In genomic region chr9:15936316-15936869, GRCh38 we compare ENCODE assay signal across 1 cellular context.
TF ChIP-seq lines count a peak whose summit lies in the region.

No MANE protein-coding gene starts in this region.

TF ChIP-seq in IMR-90, 13 proteins besides CTCF, POLR2A, EP300 and RAD21 (continued from another document):
- no peak for TF ChIP-seq BHLHE40 (IDR thresholded peaks at IDR 0.05; ENCODE audit: low read depth, low read length)
- TF ChIP-seq ELK1 (IDR thresholded peaks at IDR 0.05; ENCODE audit: borderline replicate concordance, low read depth, low read length): no peak
- no peak for TF ChIP-seq RCOR1 (IDR thresholded peaks at IDR 0.05; ENCODE audit: insufficient replicate concordance, low read length)
- TF ChIP-seq SMC3 (IDR thresholded peaks at IDR 0.05; ENCODE audit: low read depth, low read length): no peak
- no peak for TF ChIP-seq MAFK (IDR thresholded peaks at IDR 0.05; ENCODE audit: low read depth, low read length)
- no peak for TF ChIP-seq MXI1 (IDR thresholded peaks at IDR 0.05; ENCODE audit: borderline replicate concordance, low read depth, low read length)
- TF ChIP-seq MAZ (IDR thresholded peaks at IDR 0.05; ENCODE audit: borderline replicate concordance, low read depth, low read length): no peak
- TF ChIP-seq USF2 (IDR thresholded peaks at IDR 0.05; ENCODE audit: low read depth, low read length): no peak
- TF ChIP-seq CEBPB (IDR thresholded peaks at IDR 0.05; ENCODE audit: low read depth, low read length): no peak
